Comparison of ENCODE assay signal across 2 cellular contexts in genomic region chr7:111018447-111018846, GRCh38.
TF ChIP-seq lines count a peak whose summit lies in the region.

No MANE protein-coding gene starts in this region.

TF ChIP-seq in HepG2, 621 proteins besides CTCF, POLR2A, EP300 and RAD21 (continued from another document):
- no peak for TF ChIP-seq ZBTB33 (CRISPR knock-in tag; IDR thresholded peaks at IDR 0.05)
- TF ChIP-seq ZNF629 (CRISPR knock-in tag; conservative IDR thresholded peaks at IDR 0.05) = peak; percentile 58

TF ChIP-seq in K562, 482 proteins besides CTCF, POLR2A, EP300 and RAD21 (continued from another document):
- no peak for TF ChIP-seq PKNOX1 (IDR thresholded peaks at IDR 0.05)
- TF ChIP-seq ATF1 (CRISPR knock-in tag; IDR thresholded peaks at IDR 0.05) = no peak
- TF ChIP-seq ATF1 (tag; IDR thresholded peaks at IDR 0.05) = no peak
